9 cellular contexts compared by ENCODE assay signal in genomic region chr11:72519220-72519881, GRCh38.
A peak's percentile ranks its signal among the peaks of the same experiment; 100 is the strongest.
DNase-seq lines count a peak whose midpoint lies in the region; ATAC-seq, FAIRE-seq and TF ChIP-seq lines count a peak whose summit lies in the region.
"Had no signal": no experiment of that assay in that cellular context is flagged by ENCODE, and none has a peak within 500 bp of the region (broad histone marks: within the 10 kb centered on the region; RNA-seq: fewer than 3 reads in every experiment).

No MANE protein-coding gene starts in this region.

- H3K79me2 ChIP-seq in HepG2 (ENCODE audit: insufficient read depth, low read length), result no peaks in the 10 kb centered on the region

- no peaks in the 10 kb centered on the region for H3K36me3 ChIP-seq in HepG2 (replicated peaks in 1 of 2; ENCODE audit: control insufficient read depth in 1 of 2, insufficient read depth in 2 of 2, low read length in 2 of 2)
- H3K36me3 ChIP-seq in upper lobe of left lung, result no peaks in the 10 kb centered on the region

- no peaks in the 10 kb centered on the region for H3K36me3 Mint-ChIP-seq in activated naive CD4-positive, alpha-beta T cell treated with anti-CD3 and anti-CD28 coated beads, Interleukin-2, amount 50 U/mL, for 24 hours

- H3K4me1 Mint-ChIP-seq in activated naive CD4-positive, alpha-beta T cell treated with anti-CD3 and anti-CD28 coated beads, Interleukin-2, amount 50 U/mL, for 24 hours, result peaks cover 28% of the 10 kb centered on the region

- H2AFZ ChIP-seq in HepG2 (ENCODE audit: low read length), result peak overlapping the region; percentile 16

- H3K4me3 ChIP-seq in HepG2 (replicated peaks in 1 of 3; ENCODE audit: insufficient read depth in 1 of 3, low read depth in 2 of 3, low read length in 3 of 3) (0 out of 6 replicates have a peak overlapping the region, but pooled peaks of 1 of the 3 experiments have one; percentile 21), upper lobe of left lung (peak overlapping the region in 3 of 4 donors; percentile 15 to 37 (median 23))

- no peak for ATAC-seq in HepG2
- peak in 1 of 2 donors; percentile 43 for ATAC-seq in upper lobe of left lung (ENCODE audit: low FRiP score in 2 of 2)

- H4K20me1 ChIP-seq in HepG2 (ENCODE audit: insufficient read depth, low read length), result no peaks in the 10 kb centered on the region

- CTCF ChIA-PET in HepG2 (lab: Yijun Ruan, JAX; ENCODE audit: low intra/inter-chr PET ratio, low total read pairs), result no interaction called here

- H3K4me3 Mint-ChIP-seq in activated naive CD4-positive, alpha-beta T cell treated with anti-CD3 and anti-CD28 coated beads, Interleukin-2, amount 50 U/mL, for 24 hours, result peak overlapping the region; percentile 80

- no peaks in the 10 kb centered on the region for H3K9me3 ChIP-seq in HepG2 (ENCODE audit: low read length)
- peaks cover 0 to 4% (median 0%) of the 10 kb centered on the region in 4 donors for H3K9me3 ChIP-seq in upper lobe of left lung

- no peak for TF ChIP-seq RAD21 in HepG2 (CRISPR knock-in tag; IDR thresholded peaks at IDR 0.05)

- DNase-seq in activated naive CD4-positive, alpha-beta T cell treated with anti-CD3 and anti-CD28 coated beads, Interleukin-2, amount 50 U/mL, for 16 hours, result no peak
- peak; percentile 33 to 41 for DNase-seq in activated T-cell treated with anti-CD3 and anti-CD28 coated beads, Interleukin-2, amount 50 U/mL, for 48 hours
- no peak for DNase-seq in HepG2 (ENCODE audit: low spot score)
- DNase-seq in upper lobe of left lung, result no peak
- no peak for DNase-seq in NCI-H446 treated with DMSO at 0.1 percent for 48 hours (lab: John Stamatoyannopoulos, UW)
- no peak for DNase-seq in NCI-H345 treated with DMSO at 0.1 percent for 48 hours (lab: John Stamatoyannopoulos, UW; ENCODE audit: unreplicated experiment)
- no peak for DNase-seq in iPS-NIHi11 (ENCODE audit: low spot score)
- DNase-seq: DMS79 had no signal

- TF ChIP-seq EP300 in HepG2 (IDR thresholded peaks at IDR 0.05; ENCODE audit: low read depth in 2 of 2, low read length in 2 of 2), result no peak
- TF ChIP-seq EP300 in HepG2 (CRISPR knock-in tag; IDR thresholded peaks at IDR 0.05; ENCODE audit: borderline replicate concordance), result no peak
- TF ChIP-seq EP300 in upper lobe of left lung (IDR thresholded peaks at IDR 0.05), result no peak

- no peak for TF ChIP-seq POLR2A in HepG2 (IDR thresholded peaks at IDR 0.05; ENCODE audit: insufficient read depth in 1 of 2, low read depth in 2 of 2, low read length in 2 of 2)
- no peak for TF ChIP-seq POLR2A in upper lobe of left lung (IDR thresholded peaks at IDR 0.05)

- 30% methylated on average over 8 of the region's 8 CpGs for whole genome bisulfite sequencing in HepG2 (ENCODE audit: low lambda C conversion rate)
- 20 to 33% methylated on average over 8 of the region's 8 CpGs for WGBS in upper lobe of left lung, 2 donors

- H3K9ac ChIP-seq in HepG2 (ENCODE audit: insufficient read depth, low read depth, low read length), result no peak overlapping the region

- POLR2A ChIA-PET in HepG2 (lab: Yijun Ruan, JAX), result no interaction called here

- H3K9me3 Mint-ChIP-seq in activated naive CD4-positive, alpha-beta T cell treated with anti-CD3 and anti-CD28 coated beads, Interleukin-2, amount 50 U/mL, for 24 hours, result no peaks in the 10 kb centered on the region

- no peak overlapping the region for H3K27ac ChIP-seq in HepG2 (ENCODE audit: extremely low read length, insufficient read depth, low read length)
- H3K27ac ChIP-seq in upper lobe of left lung, result peak overlapping the region in 1 of 4 donors; percentile 3

- intact Hi-C loops in HepG2 (cut with micrococcal nuclease; ENCODE audit: unreplicated experiment), result no loop called here

- H3K27ac Mint-ChIP-seq in activated naive CD4-positive, alpha-beta T cell treated with anti-CD3 and anti-CD28 coated beads, Interleukin-2, amount 50 U/mL, for 24 hours, result peak overlapping the region; percentile 70

- H3K4me1 ChIP-seq in HepG2 (ENCODE audit: insufficient read depth, low read length) (no peaks in the 10 kb centered on the region), upper lobe of left lung (peaks cover 0 to 8% (median 2%) of the 10 kb centered on the region in 4 donors)

- H3K27me3 Mint-ChIP-seq in activated naive CD4-positive, alpha-beta T cell treated with anti-CD3 and anti-CD28 coated beads, Interleukin-2, amount 50 U/mL, for 24 hours, result no peaks in the 10 kb centered on the region

- H3K27me3 ChIP-seq in HepG2 (ENCODE audit: control insufficient read depth in 1 of 2, insufficient read depth in 2 of 2, low read length in 2 of 2), result peaks cover 0 to 9% of the 10 kb centered on the region in 2 experiments; a peak in 1 of 5 replicates
- H3K27me3 ChIP-seq in upper lobe of left lung, result no peaks in the 10 kb centered on the region

- no TSS peak for BruUV-seq in HepG2 (replicated peaks; lab: Mats Ljungman, UMichigan)

- FAIRE-seq in HepG2 (lab: Jason Lieb, UNC), result no peak

- H3K4me2 ChIP-seq in HepG2 (ENCODE audit: low read depth, low read length), result peak overlapping the region; percentile 32; the same call in 1 of the 2 replicates

- in situ Hi-C loops in HepG2 (cut with HindIII; ENCODE audit: extremely low pct_ligation_motif_present, low pct_unique_long_range_greater_than_20kb), result no loop called here

- TF ChIP-seq CTCF in HepG2 (CRISPR knock-in tag; IDR thresholded peaks at IDR 0.05) (no peak), upper lobe of left lung (IDR thresholded peaks at IDR 0.05) (no peak)

TF ChIP-seq in HepG2, 621 proteins besides CTCF, POLR2A, EP300 and RAD21:
- TF ChIP-seq ZNF468 (CRISPR knock-in tag; IDR thresholded peaks at IDR 0.05) (no peak), ZBTB21 (CRISPR knock-in tag; IDR thresholded peaks at IDR 0.05) (no peak)

Comparison
In these comparisons a context has a peak if more than half of its experiments do, and no peak if none do; other contexts are left out.
1. DNase-seq: peak in activated T-cell treated with anti-CD3 and anti-CD28 coated beads, Interleukin-2, amount 50 U/mL, for 48 hours (2 of 2); none in activated naive CD4-positive, alpha-beta T cell treated with anti-CD3 and anti-CD28 coated beads, Interleukin-2, amount 50 U/mL, for 16 hours (single experiment), HepG2 (single experiment), upper lobe of left lung (0 of 2), NCI-H446 treated with DMSO at 0.1 percent for 48 hours (single experiment), NCI-H345 treated with DMSO at 0.1 percent for 48 hours (single experiment) and iPS-NIHi11 (single experiment).